1 cellular context compared by ENCODE assay signal in genomic region chr9:34550681-34551270, GRCh38.
TF ChIP-seq lines count a peak whose summit lies in the region.

No MANE protein-coding gene starts in this region.

TF ChIP-seq in H1, 55 proteins besides CTCF, POLR2A, EP300 and RAD21:
- TF ChIP-seq KDM4A (IDR thresholded peaks at IDR 0.05; ENCODE audit: low read depth, low read length, severe bottlenecking) = no peak
- TF ChIP-seq CEBPB (IDR thresholded peaks at IDR 0.05; ENCODE audit: low read depth, low read length) = no peak
- no peak for TF ChIP-seq ASH2L (IDR thresholded peaks at IDR 0.05; ENCODE audit: low read length)
- TF ChIP-seq USF2 (IDR thresholded peaks at IDR 0.05; ENCODE audit: low read length) = no peak
- TF ChIP-seq SP2 (IDR thresholded peaks at IDR 0.05; ENCODE audit: low read length) = no peak
- TF ChIP-seq YY1 (IDR thresholded peaks at IDR 0.05; ENCODE audit: low read depth, low read length) = no peak
- no peak for TF ChIP-seq JUN (IDR thresholded peaks at IDR 0.05; ENCODE audit: low read depth, low read length)
- no peak for TF ChIP-seq TAF1 (IDR thresholded peaks at IDR 0.05; ENCODE audit: low read depth, low read length)
- no peak for TF ChIP-seq NRF1 (IDR thresholded peaks at IDR 0.05; ENCODE audit: low read depth, low read length)
- TF ChIP-seq CHD1 (IDR thresholded peaks at IDR 0.05; ENCODE audit: low read depth, low read length) = no peak
- no peak for TF ChIP-seq ATF2 (IDR thresholded peaks at IDR 0.05; ENCODE audit: low read length)
- TF ChIP-seq SP4 (IDR thresholded peaks at IDR 0.05; ENCODE audit: low read length) = no peak
- TF ChIP-seq SIN3A (conservative IDR thresholded peaks at IDR 0.05 in 1 of 2, IDR thresholded peaks at IDR 0.05 in 1 of 2; ENCODE audit: low read depth in 1 of 2, low read length in 2 of 2) = no peak
- TF ChIP-seq RFX5 (IDR thresholded peaks at IDR 0.05; ENCODE audit: borderline replicate concordance, low read depth, low read length) = no peak
- no peak for TF ChIP-seq HDAC6 (IDR thresholded peaks at IDR 0.05; ENCODE audit: low read depth, low read length)
- TF ChIP-seq RBBP5 (IDR thresholded peaks at IDR 0.05; ENCODE audit: borderline replicate concordance, low read depth, low read length) = no peak
- TF ChIP-seq BRCA1 (IDR thresholded peaks at IDR 0.05; ENCODE audit: low read depth, low read length) = no peak
